17 cellular contexts compared by ENCODE assay signal in genomic region chr9:14911046-14911445, GRCh38. TPM values are rescaled to one million over a fixed set of nuclear protein-coding genes. Genes with fewer than 3 reads are reported as not detected.
"Had no signal": no experiment of that assay in that cellular context is flagged by ENCODE, and none has a peak within 500 bp of the region (broad histone marks: within the 10 kb centered on the region; RNA-seq: fewer than 3 reads in every experiment).

No MANE protein-coding gene starts in this region.

- H3K36me3 ChIP-seq: heart right ventricle, neural progenitor cell, ovary, thyroid gland had no signal

- H2AFZ ChIP-seq: neural progenitor cell had no signal

- H3K9me3 ChIP-seq: heart right ventricle, ovary, thyroid gland had no signal

- DNase-seq: activated CD4-positive, alpha-beta T cell treated with anti-CD3 and anti-CD28 coated beads for 1 hour; activated CD4-positive, alpha-beta T cell treated with anti-CD3 and anti-CD28 coated beads, Interleukin-2, amount 50 U/mL, for 4 hours; activated naive CD4-positive, alpha-beta T cell treated with anti-CD3 and anti-CD28 coated beads, Interleukin-2, amount 10 ng/mL, durations not matched to agents 7 days and 5 days; endodermal cell; heart right ventricle; left colon; naive B cell; ovary; stimulated activated CD4-positive, alpha-beta T cell treated with anti-CD3 and anti-CD28 coated beads, Interleukin-1b, Interleukin-23, amount 100 ng/mL, for 48 hours; T-helper 1 cell; T1000; thyroid gland had no signal

- H3K27ac ChIP-seq: neural progenitor cell, ovary, thyroid gland had no signal

- H3K9ac ChIP-seq: neural progenitor cell had no signal

- H3K27me3 ChIP-seq: dorsolateral prefrontal cortex, heart right ventricle, ovary, thyroid gland had no signal

- H3K4me3 ChIP-seq: thyroid gland had no signal

RNA-seq across cellular contexts. Expression of gene FREM1, which starts 0.8 kb away (rescaled TPM):
- total RNA-seq: activated T-helper 2 cell treated with anti-CD3 and anti-CD28 coated beads, Interferon-gamma antibody, Interleukin-2, Interleukin-4, amounts not matched to agents 10 μg/mL and 5 μg/mL and 100 μg/mL, durations not matched to agents 14 hours and 24 hours and 36 hours; bronchial epithelial cell; lung microvascular endothelial cell had no signal
